Comparison of ENCODE assay signal across 8 cellular contexts in genomic region chr11:2139118-2139490, GRCh38. TPM values are rescaled to one million over a fixed set of nuclear protein-coding genes. Genes with fewer than 3 reads are reported as not detected.
DNase-seq lines count a peak whose midpoint lies in the region; ATAC-seq, FAIRE-seq and TF ChIP-seq lines count a peak whose summit lies in the region.

Gene IGF2, minus strand, starts transcription at chr11:2139389. Its CDS starts 3,866 bp downstream, at chr11:2135523.

- CTCF ChIA-PET in AG04450 (lab: Charles Lee) = interaction anchor here (0.5 to 1.3 kb wide), 2 partner anchors 13 to 257 kb away, joined by 5 read pairs; no protein-coding TSS in a partner anchor
- CTCF ChIA-PET in endothelial cell of umbilical vein (lab: Charles Lee) = interaction anchor here (1.1 to 5.9 kb wide), 5 partner anchors 12 to 257 kb away, joined by 3 to 64 read pairs (median 4); no protein-coding TSS in a partner anchor

- H3K9ac ChIP-seq in endothelial cell of umbilical vein (replicated peaks; ENCODE audit: extremely low read depth, insufficient read depth, low read length) = no peak within 1 kb of the TSS

- no peaks in the 10 kb centered on the region for H4K20me1 ChIP-seq in endothelial cell of umbilical vein (replicated peaks; ENCODE audit: control insufficient read depth, extremely low read depth, insufficient read depth, low read length)

- no peak within 1 kb of the TSS for H2AFZ ChIP-seq in endothelial cell of umbilical vein (ENCODE audit: low read depth, low read length)

- H3K4me2 ChIP-seq in endothelial cell of umbilical vein (ENCODE audit: insufficient read depth, low read length) = no peak within 1 kb of the TSS

- no peak for TF ChIP-seq CTCF in AG04450 (IDR thresholded peaks at IDR 0.05; ENCODE audit: low read depth, low read length)
- TF ChIP-seq CTCF in endothelial cell of umbilical vein (IDR thresholded peaks at IDR 0.05; ENCODE audit: extremely low read depth in 1 of 2, insufficient read depth in 1 of 2, low read depth in 1 of 2, low read length in 2 of 2) = no peak
- no peak for TF ChIP-seq CTCF in nephron (IDR thresholded peaks at IDR 0.05; ENCODE audit: unreplicated experiment in 3 of 3)

- H3K9me3 ChIP-seq in AG04450 (ENCODE audit: control insufficient read depth, insufficient read depth, low read length) = no peaks in the 10 kb centered on the region; the same call in 1 of the 2 replicates
- no peaks in the 10 kb centered on the region for H3K9me3 ChIP-seq in endothelial cell of umbilical vein (replicated peaks; ENCODE audit: control insufficient read depth, insufficient read depth, low read length)

- BruUV-seq in endothelial cell of umbilical vein (replicated peaks; lab: Mats Ljungman, UMichigan) = no TSS peak

- peaks cover 81% of the 10 kb centered on the region for H3K27me3 Mint-ChIP-seq in nephron (ENCODE audit: low read depth)

- H3K27me3 ChIP-seq in AG04450 (ENCODE audit: control insufficient read depth, insufficient read depth, low read length) (peaks cover 50% of the 10 kb centered on the region), endothelial cell of umbilical vein (ENCODE audit: control insufficient read depth in 2 of 2, insufficient read depth in 2 of 2, low read length in 2 of 2) (peaks cover 27 to 54% of the 10 kb centered on the region in 2 experiments)

- H3K4me3 ChIP-seq in AG04450 (ENCODE audit: low read depth, low read length) (peak within 1 kb of the TSS; percentile 38), endothelial cell of umbilical vein (replicated peaks in 1 of 3; ENCODE audit: insufficient read depth in 1 of 3, low read depth in 1 of 3, low read length in 3 of 3) (peak within 1 kb of the TSS in 2 of 3 experiments; percentile 3 to 23)

- H3K27ac Mint-ChIP-seq in nephron = peak within 1 kb of the TSS; percentile 68 to 99 (median 92)

- peaks cover 20% of the 10 kb centered on the region for H3K36me3 Mint-ChIP-seq in nephron (ENCODE audit: low read depth)

- no peak for ATAC-seq in HG03432 (IDR thresholded peaks at IDR 0.05; ENCODE audit: unreplicated experiment)

- peaks cover 3% of the 10 kb centered on the region for H3K4me1 ChIP-seq in endothelial cell of umbilical vein (ENCODE audit: control insufficient read depth, extremely low read depth, insufficient read depth, low read length)

- no peaks in the 10 kb centered on the region for H3K9me3 Mint-ChIP-seq in nephron

- no peaks in the 10 kb centered on the region for H3K9me1 ChIP-seq in endothelial cell of umbilical vein (replicated peaks; ENCODE audit: control insufficient read depth, extremely low read depth, insufficient read depth, low read length)

- DNase-seq in AG04450 (ENCODE audit: low read depth, low spot score) = no peak
- peak; percentile 84 for DNase-seq in NCI-H69 (lab: John Stamatoyannopoulos, UW)
- no peak for DNase-seq in endothelial cell of umbilical vein (ENCODE audit: low read depth, low spot score)
- no peak for DNase-seq in NCI-H2107 (lab: John Stamatoyannopoulos, UW)
- no peak for DNase-seq in HUDEP-2 (lab: John Stamatoyannopoulos, UW; ENCODE audit: unreplicated experiment in 76 of 76)
- DNase-seq in cerebellar cortex (ENCODE audit: low spot score) = no peak

- intact Hi-C loops in endothelial cell of umbilical vein (cut with micrococcal nuclease) = loop anchor here (1.0 kb wide), 1 partner anchor 62 kb away; no protein-coding TSS in a partner anchor

- dilution Hi-C loops in endothelial cell of umbilical vein (cut with MboI; ENCODE audit: extremely low pct_ligation_motif_present, low sequenced_read_pairs) = no loop called here

- H3K4me3 Mint-ChIP-seq in nephron = peak within 1 kb of the TSS; percentile 87 to 94 (median 90)

- POLR2A ChIA-PET in AG04450 (lab: Yijun Ruan, JAX) (no interaction called here), endothelial cell of umbilical vein (lab: Charles Lee) (interaction anchor here (0.7 kb wide), 1 partner anchor 29 kb away, joined by 4 read pairs; no protein-coding TSS in a partner anchor)

- no peak for TF ChIP-seq POLR2A in endothelial cell of umbilical vein (IDR thresholded peaks at IDR 0.05; ENCODE audit: low read depth, low read length)

- no peak for FAIRE-seq in endothelial cell of umbilical vein (lab: Jason Lieb, UNC)

- H3K27ac ChIP-seq in AG04450 (ENCODE audit: low read depth, low read length) (no peak within 1 kb of the TSS), endothelial cell of umbilical vein (ENCODE audit: insufficient read depth, low read depth, low read length) (no peak within 1 kb of the TSS)

- H3K79me2 ChIP-seq in endothelial cell of umbilical vein (ENCODE audit: control insufficient read depth, insufficient read depth, low read length) = no peaks in the 10 kb centered on the region

- H3K36me3 ChIP-seq in endothelial cell of umbilical vein (ENCODE audit: control insufficient read depth in 2 of 2, extremely low read depth in 1 of 2, insufficient read depth in 2 of 2, low read length in 2 of 2) = no peaks in the 10 kb centered on the region

- peaks cover 19% of the 10 kb centered on the region for H3K4me1 Mint-ChIP-seq in nephron

TF ChIP-seq in endothelial cell of umbilical vein, 7 proteins besides CTCF, POLR2A, EP300 and RAD21:
- no peak for TF ChIP-seq MYC (IDR thresholded peaks at IDR 0.05; ENCODE audit: low read depth, low read length)
- TF ChIP-seq POLR2AphosphoS5 (IDR thresholded peaks at IDR 0.05; ENCODE audit: insufficient read depth, low read depth, low read length) = no peak
- no peak for TF ChIP-seq FOS (IDR thresholded peaks at IDR 0.05; ENCODE audit: borderline replicate concordance, insufficient read depth, low read length)
- no peak for TF ChIP-seq GATA2 (IDR thresholded peaks at IDR 0.05; ENCODE audit: insufficient read depth, insufficient read length, low read depth, low read length)
- TF ChIP-seq MAX (IDR thresholded peaks at IDR 0.05; ENCODE audit: insufficient read depth, insufficient read length) = no peak
- no peak for TF ChIP-seq JUN (IDR thresholded peaks at IDR 0.05; ENCODE audit: borderline replicate concordance, insufficient read depth, insufficient read length, low read depth)
- no peak for TF ChIP-seq EZH2 (IDR thresholded peaks at IDR 0.05; ENCODE audit: borderline replicate concordance, low read depth, low read length, severe bottlenecking)

RNA-seq across cellular contexts. Expression of gene IGF2, which starts in this region (rescaled TPM):
- 16.6 and 30.8 TPM in 2 replicates for polyA plus RNA-seq in AG04450 (2011; rRNA removed)
- polyA minus RNA-seq in AG04450 (2011; rRNA and poly(A)+ RNA removed) = 38.9 and 48.3 TPM in 2 replicates
- 21.0 and 34.1 TPM in 2 replicates for total RNA-seq in endothelial cell of umbilical vein
- 4.3 and 5.7 TPM in 2 replicates for polyA plus RNA-seq in endothelial cell of umbilical vein
- 4.0 and 5.9 TPM in 2 replicates for polyA plus RNA-seq in endothelial cell of umbilical vein (2011; cell fraction: cytosol; rRNA removed)
- polyA plus RNA-seq in endothelial cell of umbilical vein (2011; cell fraction: nucleus; rRNA removed) = 1.2 and 1.4 TPM in 2 replicates
- 10.6 and 78.9 TPM in 2 replicates for polyA plus RNA-seq in endothelial cell of umbilical vein (2012)
- polyA minus RNA-seq in endothelial cell of umbilical vein = 3.0 and 7.7 TPM in 2 replicates
- not detected for polyA minus RNA-seq in endothelial cell of umbilical vein (2011; cell fraction: cytosol; rRNA and poly(A)+ RNA removed)
- 0.38 and 1.0 TPM in 2 replicates for polyA minus RNA-seq in endothelial cell of umbilical vein (2011; cell fraction: nucleus; rRNA and poly(A)+ RNA removed)
